In genomic region chr6:113655761-113656160, GRCh38 we compare ENCODE assay signal across 24 cellular contexts.
DNase-seq lines count a peak whose midpoint lies in the region; ATAC-seq, FAIRE-seq and TF ChIP-seq lines count a peak whose summit lies in the region.
"Had no signal": no experiment of that assay in that cellular context is flagged by ENCODE, and none has a peak within 500 bp of the region (broad histone marks: within the 10 kb centered on the region; RNA-seq: fewer than 3 reads in every experiment).

No MANE protein-coding gene starts in this region.

- no peaks in the 10 kb centered on the region for H4K20me1 ChIP-seq in SK-N-SH (ENCODE audit: insufficient read depth)
- H4K20me1 ChIP-seq in astrocyte (ENCODE audit: insufficient read depth, low read length): no peaks in the 10 kb centered on the region
- H4K20me1 ChIP-seq in smooth muscle cell (ENCODE audit: low read depth): no peaks in the 10 kb centered on the region
- H4K20me1 ChIP-seq: BLaER1 had no signal

- H3K27me3 Mint-ChIP-seq in astrocyte (ENCODE audit: low read depth, unreplicated experiment): no peaks in the 10 kb centered on the region
- H3K27me3 Mint-ChIP-seq: B cell had no signal

- H3K4me1 Mint-ChIP-seq in astrocyte (ENCODE audit: low read depth, unreplicated experiment): peaks cover 9% of the 10 kb centered on the region
- H3K4me1 Mint-ChIP-seq: CD4-positive, CD25-positive, alpha-beta regulatory T cell had no signal

- DNase-seq in SK-N-SH (no peak), astrocyte (ENCODE audit: low read depth) (no peak), epithelial cell of prostate (ENCODE audit: low read depth, low spot score) (no peak), smooth muscle cell (lab: John Stamatoyannopoulos, UW; ENCODE audit: unreplicated experiment) (no peak), anterior cingulate cortex (lab: John Stamatoyannopoulos, UW) (no peak)
- no peak for DNase-seq in central memory CD4-positive, alpha-beta T cell
- no peak for DNase-seq in stimulated activated CD4-positive, alpha-beta T cell treated with anti-CD3 and anti-CD28 coated beads, Interleukin-4, amount 100 ng/mL, for 1 hour
- DNase-seq: Caco-2; CD4-positive, CD25-positive, alpha-beta regulatory T cell; CD8-positive, alpha-beta T cell; DMS153; DND-41; GOT3; HFFc6 had no signal

- H3K36me3 Mint-ChIP-seq in astrocyte (ENCODE audit: low read depth, unreplicated experiment): no peaks in the 10 kb centered on the region
- H3K36me3 Mint-ChIP-seq: CD4-positive, CD25-positive, alpha-beta regulatory T cell; CD8-positive, alpha-beta T cell had no signal

- CTCF ChIA-PET in SK-N-SH (lab: Yijun Ruan, JAX): no interaction called here

- H3K9me2 ChIP-seq in SK-N-SH: no peaks in the 10 kb centered on the region

- POLR2A ChIA-PET in SK-N-SH (lab: Yijun Ruan, JAX): interaction anchor here (0.8 kb wide), 1 partner anchor 9 kb away, joined by 3 read pairs; no protein-coding TSS in a partner anchor

- H3K9me3 ChIP-seq in SK-N-SH (no peaks in the 10 kb centered on the region), astrocyte (ENCODE audit: insufficient read depth, low read depth, low read length) (no peaks in the 10 kb centered on the region), smooth muscle cell (replicated peaks; ENCODE audit: low read depth) (no peaks in the 10 kb centered on the region)
- H3K9me3 ChIP-seq: BLaER1, Caco-2, HAP-1 had no signal

- H3K36me3 ChIP-seq in SK-N-SH (replicated peaks in 1 of 2; ENCODE audit: control insufficient read depth in 1 of 2, insufficient read depth in 2 of 2, low read length in 1 of 2): no peaks in the 10 kb centered on the region
- H3K36me3 ChIP-seq in astrocyte (ENCODE audit: insufficient read depth, low read length): no peaks in the 10 kb centered on the region
- H3K36me3 ChIP-seq in smooth muscle cell (ENCODE audit: low read depth): no peaks in the 10 kb centered on the region
- H3K36me3 ChIP-seq: BLaER1, HAP-1 had no signal

- no peak for TF ChIP-seq EP300 in SK-N-SH (IDR thresholded peaks at IDR 0.05; ENCODE audit: borderline replicate concordance in 1 of 2, low read depth in 1 of 2, low read length in 1 of 2)

- H3K9ac ChIP-seq in SK-N-SH (no peak overlapping the region), astrocyte (ENCODE audit: low read length) (no peak overlapping the region), smooth muscle cell (ENCODE audit: low read depth) (no peak overlapping the region)
- H3K9ac ChIP-seq: BLaER1 had no signal

- H3K27me3 ChIP-seq in SK-N-SH (ENCODE audit: insufficient read depth) (no peaks in the 10 kb centered on the region), astrocyte (ENCODE audit: insufficient read depth, low read length) (no peaks in the 10 kb centered on the region), smooth muscle cell (ENCODE audit: low read depth) (no peaks in the 10 kb centered on the region)
- H3K27me3 ChIP-seq: BLaER1 had no signal

- H3K9me3 Mint-ChIP-seq in astrocyte (ENCODE audit: unreplicated experiment): no peaks in the 10 kb centered on the region
- H3K9me3 Mint-ChIP-seq: CD4-positive, CD25-positive, alpha-beta regulatory T cell; CD8-positive, alpha-beta T cell; HFFc6 had no signal

- ATAC-seq in SK-N-SH treated with all-trans-retinoic acid at 6 μM for 48 hours: no peak
- ATAC-seq: CD8-positive, alpha-beta T cell had no signal

- H3K4me1 ChIP-seq in SK-N-SH (ENCODE audit: control insufficient read depth in 1 of 2, insufficient read depth in 2 of 2, low read depth in 1 of 2, low read length in 1 of 2): peaks cover 0 to 6% of the 10 kb centered on the region in 2 experiments; a peak in 2 of 4 replicates
- H3K4me1 ChIP-seq in astrocyte (ENCODE audit: insufficient read depth, low read length): peaks cover 10% of the 10 kb centered on the region
- no peaks in the 10 kb centered on the region for H3K4me1 ChIP-seq in smooth muscle cell (ENCODE audit: low read depth)
- H3K4me1 ChIP-seq: BLaER1 had no signal

- peak; percentile 76 for FAIRE-seq in astrocyte (lab: Jason Lieb, UNC)
- FAIRE-seq: A204.1, G401.6, GM19239, H54 had no signal

- H3F3A ChIP-seq in SK-N-SH (replicated peaks; ENCODE audit: insufficient read depth): peaks cover 29% of the 10 kb centered on the region
- H3F3A ChIP-seq in smooth muscle cell (ENCODE audit: low read depth): no peaks in the 10 kb centered on the region

- H3K79me2 ChIP-seq in SK-N-SH (ENCODE audit: insufficient read depth): no peaks in the 10 kb centered on the region
- H3K79me2 ChIP-seq in astrocyte (ENCODE audit: insufficient read depth, low read length): no peaks in the 10 kb centered on the region
- no peaks in the 10 kb centered on the region for H3K79me2 ChIP-seq in smooth muscle cell (ENCODE audit: low read depth)

- TF ChIP-seq RAD21 in SK-N-SH (IDR thresholded peaks at IDR 0.05; ENCODE audit: low read length): no peak

- no peak overlapping the region for H3K4me3 Mint-ChIP-seq in astrocyte (ENCODE audit: unreplicated experiment)
- H3K4me3 Mint-ChIP-seq: B cell; CD4-positive, CD25-positive, alpha-beta regulatory T cell; CD8-positive, alpha-beta T cell; HFFc6 had no signal

- WGBS in SK-N-SH (ENCODE audit: low lambda C conversion rate): 97% methylated on average over 3 of the region's 3 CpGs
- 82% methylated on average over 3 of the region's 3 CpGs for WGBS in smooth muscle cell (ENCODE audit: low lambda C conversion rate)

- no peak overlapping the region for H3K4me2 ChIP-seq in SK-N-SH
- no peak overlapping the region for H3K4me2 ChIP-seq in astrocyte (ENCODE audit: low read length)
- H3K4me2 ChIP-seq in smooth muscle cell: no peak overlapping the region
- H3K4me2 ChIP-seq: BLaER1 had no signal

- no peak overlapping the region for H3K27ac Mint-ChIP-seq in astrocyte (ENCODE audit: unreplicated experiment)
- H3K27ac Mint-ChIP-seq: B cell; CD4-positive, CD25-positive, alpha-beta regulatory T cell; CD8-positive, alpha-beta T cell; HFFc6 had no signal

- H3K27ac ChIP-seq in SK-N-SH (ENCODE audit: low read depth in 2 of 2, low read length in 1 of 2) (peak overlapping the region in 1 of 2 experiments; percentile 83; a peak in 1 of 4 replicates), astrocyte (ENCODE audit: low read depth, low read length) (no peak overlapping the region), epithelial cell of prostate (peak overlapping the region; percentile 63), smooth muscle cell (ENCODE audit: low read depth) (no peak overlapping the region)
- H3K27ac ChIP-seq: 22Rv1, BLaER1, C4-2B had no signal

- H3K4me3 ChIP-seq in SK-N-SH (ENCODE audit: low read depth in 2 of 2, low read length in 1 of 2) (no peak overlapping the region), astrocyte (ENCODE audit: insufficient read depth, low read depth, low read length) (no peak overlapping the region), smooth muscle cell (no peak overlapping the region)
- H3K4me3 ChIP-seq: BLaER1, HAP-1 had no signal

- TF ChIP-seq CTCF in SK-N-SH (IDR thresholded peaks at IDR 0.05): no peak
- TF ChIP-seq CTCF in astrocyte (IDR thresholded peaks at IDR 0.05; ENCODE audit: insufficient read depth, low read depth, low read length): no peak
- TF ChIP-seq CTCF in smooth muscle cell (IDR thresholded peaks at IDR 0.05; ENCODE audit: borderline replicate concordance, insufficient read depth, poor library complexity, severe bottlenecking): no peak

- H2AFZ ChIP-seq in SK-N-SH (ENCODE audit: low read depth) (peak overlapping the region; percentile 54; the same call in 1 of the 2 replicates), astrocyte (ENCODE audit: low read depth, low read length) (no peak overlapping the region), smooth muscle cell (ENCODE audit: low read depth) (peak overlapping the region; percentile 77)

TF ChIP-seq in SK-N-SH, 30 proteins besides CTCF, POLR2A, EP300 and RAD21 (continues in another document):
- no peak for TF ChIP-seq TAF1 (IDR thresholded peaks at IDR 0.05; ENCODE audit: borderline replicate concordance, low read depth, low read length)
- no peak for TF ChIP-seq MEF2A (IDR thresholded peaks at IDR 0.05; ENCODE audit: borderline replicate concordance, low read depth)
- no peak for TF ChIP-seq NFIC (IDR thresholded peaks at IDR 0.05; ENCODE audit: borderline replicate concordance)
- no peak for TF ChIP-seq SIN3A (IDR thresholded peaks at IDR 0.05; ENCODE audit: borderline replicate concordance, low read depth, low read length)
- no peak for TF ChIP-seq RFX5 (IDR thresholded peaks at IDR 0.05; ENCODE audit: low read length)

TF ChIP-seq in SK-N-SH treated with all-trans-retinoic acid at 6 μM for 48 hours, 23 proteins besides CTCF, POLR2A, EP300 and RAD21 (continues in another document):
- no peak for TF ChIP-seq CREB5 (CRISPR knock-in tag; IDR thresholded peaks at IDR 0.05; ENCODE audit: low read depth)
- no peak for TF ChIP-seq ZFP3 (CRISPR knock-in tag; IDR thresholded peaks at IDR 0.05)
- no peak for TF ChIP-seq ARNTL (CRISPR knock-in tag; IDR thresholded peaks at IDR 0.05; ENCODE audit: borderline replicate concordance, low read depth)
- no peak for TF ChIP-seq PATZ1 (CRISPR knock-in tag; IDR thresholded peaks at IDR 0.05; ENCODE audit: borderline replicate concordance)
- TF ChIP-seq RARB (CRISPR knock-in tag; IDR thresholded peaks at IDR 0.05): no peak
- no peak for TF ChIP-seq ZNF70 (CRISPR knock-in tag; IDR thresholded peaks at IDR 0.05)
